Comparison of ENCODE assay signal across 1 cellular context in genomic region chr13:80342541-80343371, GRCh38.
TF ChIP-seq lines count a peak whose summit lies in the region.

No MANE protein-coding gene starts in this region.

TF ChIP-seq in K562, 482 proteins besides CTCF, POLR2A, EP300 and RAD21 (continued from another document and continues in another):
- TF ChIP-seq ELK3 (CRISPR knock-in tag; IDR thresholded peaks at IDR 0.05) (no peak), SMARCA4 (IDR thresholded peaks at IDR 0.05) (no peak), GTF3C2 (IDR thresholded peaks at IDR 0.05; ENCODE audit: borderline replicate concordance, extremely low read depth, insufficient read length) (no peak), ZNF277 (CRISPR knock-in tag; IDR thresholded peaks at IDR 0.05; ENCODE audit: borderline replicate concordance) (no peak), POLR2G (IDR thresholded peaks at IDR 0.05; ENCODE audit: low read depth, low read length) (peak; percentile 81), E4F1 (CRISPR knock-in tag; IDR thresholded peaks at IDR 0.05; ENCODE audit: borderline replicate concordance) (no peak), CBX5 (IDR thresholded peaks at IDR 0.05; ENCODE audit: borderline replicate concordance, low read depth) (no peak), NR2F6 (CRISPR knock-in tag; IDR thresholded peaks at IDR 0.05) (no peak), NUFIP1 (IDR thresholded peaks at IDR 0.05; ENCODE audit: partially characterized antibody) (no peak), TOE1 (IDR thresholded peaks at IDR 0.05; ENCODE audit: borderline replicate concordance) (no peak), TOE1 (CRISPR knock-in tag; IDR thresholded peaks at IDR 0.05; ENCODE audit: borderline replicate concordance, low read depth) (no peak), ARHGAP35 (IDR thresholded peaks at IDR 0.05; ENCODE audit: partially characterized antibody) (no peak), ZNF12 (CRISPR knock-in tag; IDR thresholded peaks at IDR 0.05) (no peak), ILK (tag; IDR thresholded peaks at IDR 0.05; ENCODE audit: borderline replicate concordance, low read depth) (no peak), NEUROD1 (IDR thresholded peaks at IDR 0.05; ENCODE audit: borderline replicate concordance, low read depth, low read length, partially characterized antibody) (no peak), CHCHD3 (CRISPR knock-in tag; IDR thresholded peaks at IDR 0.05) (no peak), NR2C1 (IDR thresholded peaks at IDR 0.05) (no peak), NR2C1 (tag; IDR thresholded peaks at IDR 0.05) (no peak), RNF2 (IDR thresholded peaks at IDR 0.05) (no peak), MLLT1 (IDR thresholded peaks at IDR 0.05) (no peak), ZNF778 (CRISPR knock-in tag; IDR thresholded peaks at IDR 0.05) (no peak), ZBTB9 (CRISPR knock-in tag; IDR thresholded peaks at IDR 0.05) (no peak), NFXL1 (CRISPR knock-in tag; IDR thresholded peaks at IDR 0.05) (no peak), ARID4B (CRISPR knock-in tag; IDR thresholded peaks at IDR 0.05) (no peak), COPS2 (conservative IDR thresholded peaks at IDR 0.05) (no peak), TFE3 (CRISPR knock-in tag; IDR thresholded peaks at IDR 0.05) (no peak), SRSF1 (IDR thresholded peaks at IDR 0.05; ENCODE audit: low read depth, low read length) (no peak), ZNF449 (CRISPR knock-in tag; IDR thresholded peaks at IDR 0.05) (no peak), PBX2 (CRISPR knock-in tag; IDR thresholded peaks at IDR 0.05; ENCODE audit: low read depth) (no peak), PBX2 (tag; conservative IDR thresholded peaks at IDR 0.05; ENCODE audit: low read depth) (no peak), RBBP5 (IDR thresholded peaks at IDR 0.05; ENCODE audit: borderline replicate concordance, insufficient read depth, low read length, poor library complexity, severe bottlenecking) (peak; percentile 65), ZNF655 (CRISPR knock-in tag; IDR thresholded peaks at IDR 0.05) (no peak), ZNF79 (CRISPR knock-in tag; IDR thresholded peaks at IDR 0.05; ENCODE audit: low read depth) (no peak), CC2D1A (IDR thresholded peaks at IDR 0.05) (no peak)
